2 cellular contexts compared by ENCODE assay signal in the genomic region with DNA sequence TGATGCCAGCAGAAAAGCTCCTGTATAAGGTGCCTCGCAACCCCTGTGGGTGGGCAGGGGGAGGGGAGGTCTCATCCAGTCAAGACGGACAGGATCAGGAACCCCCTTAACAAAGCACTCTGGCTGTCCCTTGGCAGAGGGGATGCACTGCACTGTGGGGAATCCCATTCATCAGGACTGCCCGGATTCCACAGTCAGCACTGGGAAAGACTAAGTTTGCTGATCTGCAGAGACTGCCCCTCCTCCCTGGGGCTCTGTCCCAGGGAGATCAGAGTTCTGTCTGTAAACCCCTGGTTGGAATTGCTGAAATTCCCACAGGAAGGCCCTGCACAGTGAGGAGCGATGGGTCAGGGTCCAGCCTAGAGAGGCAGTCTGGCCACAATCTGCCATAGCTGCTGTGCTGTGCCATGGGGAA.
TF ChIP-seq lines count a peak whose summit lies in the region.

No MANE protein-coding gene starts in this region.

TF ChIP-seq in HepG2, 621 proteins besides CTCF, POLR2A, EP300 and RAD21 (continues in another document):
- TF ChIP-seq TARDBP (CRISPR knock-in tag; IDR thresholded peaks at IDR 0.05) (no peak), ZZZ3 (CRISPR knock-in tag; IDR thresholded peaks at IDR 0.05; ENCODE audit: borderline replicate concordance) (no peak), MXD4 (CRISPR knock-in tag; IDR thresholded peaks at IDR 0.05) (no peak), ZNF354B (CRISPR knock-in tag; IDR thresholded peaks at IDR 0.05) (no peak), SP140L (CRISPR knock-in tag; IDR thresholded peaks at IDR 0.05; ENCODE audit: borderline replicate concordance) (no peak), NFKB2 (CRISPR knock-in tag; IDR thresholded peaks at IDR 0.05; ENCODE audit: borderline replicate concordance) (no peak), FOXO1 (CRISPR knock-in tag; IDR thresholded peaks at IDR 0.05) (no peak), HNF4G (IDR thresholded peaks at IDR 0.05; ENCODE audit: borderline replicate concordance, low read depth, low read length) (peak; percentile 64; the same call in 1 of the 2 replicates), HNF4G (CRISPR knock-in tag; IDR thresholded peaks at IDR 0.05; ENCODE audit: borderline replicate concordance, low read depth) (no peak), RARG (CRISPR knock-in tag; IDR thresholded peaks at IDR 0.05; ENCODE audit: low read depth) (no peak), ZNF382 (CRISPR knock-in tag; IDR thresholded peaks at IDR 0.05; ENCODE audit: borderline replicate concordance) (no peak), HDAC2 (CRISPR knock-in tag; IDR thresholded peaks at IDR 0.05) (peak; percentile 47; the same call in 1 of the 2 replicates), ZNF430 (CRISPR knock-in tag; IDR thresholded peaks at IDR 0.05) (0 out of 2 replicates have a peak, but pooled peaks have one; percentile 36), POGZ (CRISPR knock-in tag; IDR thresholded peaks at IDR 0.05) (peak; percentile 63), HOXD1 (CRISPR knock-in tag; IDR thresholded peaks at IDR 0.05) (no peak), ZFY (CRISPR knock-in tag; IDR thresholded peaks at IDR 0.05) (peak; percentile 38; the same call in 1 of the 2 replicates), ZNF33B (CRISPR knock-in tag; IDR thresholded peaks at IDR 0.05) (no peak), ZNF138 (CRISPR knock-in tag; IDR thresholded peaks at IDR 0.05; ENCODE audit: low read depth) (no peak), ZNF841 (CRISPR knock-in tag; IDR thresholded peaks at IDR 0.05; ENCODE audit: borderline replicate concordance) (no peak), ZNF331 (CRISPR knock-in tag; IDR thresholded peaks at IDR 0.05) (0 out of 2 replicates have a peak, but pooled peaks have one; percentile 38), ZNF12 (CRISPR knock-in tag; IDR thresholded peaks at IDR 0.05) (no peak), ZNF547 (CRISPR knock-in tag; IDR thresholded peaks at IDR 0.05) (no peak), ZNF792 (CRISPR knock-in tag; IDR thresholded peaks at IDR 0.05) (no peak), ZSCAN21 (CRISPR knock-in tag; IDR thresholded peaks at IDR 0.05; ENCODE audit: borderline replicate concordance) (peak; percentile 53; the same call in 1 of the 2 replicates), DNMT3B (CRISPR knock-in tag; conservative IDR thresholded peaks at IDR 0.05) (no peak), MAFG (CRISPR knock-in tag; IDR thresholded peaks at IDR 0.05) (no peak), RFX3 (CRISPR knock-in tag; IDR thresholded peaks at IDR 0.05) (no peak), ATAD3A (CRISPR knock-in tag; IDR thresholded peaks at IDR 0.05) (no peak), ZFP36L1 (CRISPR knock-in tag; IDR thresholded peaks at IDR 0.05) (no peak)
- TF ChIP-seq, protein P1, sequence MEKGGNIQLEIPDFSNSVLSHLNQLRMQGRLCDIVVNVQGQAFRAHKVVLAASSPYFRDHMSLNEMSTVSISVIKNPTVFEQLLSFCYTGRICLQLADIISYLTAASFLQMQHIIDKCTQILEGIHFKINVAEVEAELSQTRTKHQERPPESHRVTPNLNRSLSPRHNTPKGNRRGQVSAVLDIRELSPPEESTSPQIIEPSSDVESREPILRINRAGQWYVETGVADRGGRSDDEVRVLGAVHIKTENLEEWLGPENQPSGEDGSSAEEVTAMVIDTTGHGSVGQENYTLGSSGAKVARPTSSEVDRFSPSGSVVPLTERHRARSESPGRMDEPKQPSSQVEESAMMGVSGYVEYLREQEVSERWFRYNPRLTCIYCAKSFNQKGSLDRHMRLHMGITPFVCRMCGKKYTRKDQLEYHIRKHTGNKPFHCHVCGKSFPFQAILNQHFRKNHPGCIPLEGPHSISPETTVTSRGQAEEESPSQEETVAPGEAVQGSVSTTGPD (CRISPR knock-in tag; IDR thresholded peaks at IDR 0.05): no peak
- TF ChIP-seq, protein P2, sequence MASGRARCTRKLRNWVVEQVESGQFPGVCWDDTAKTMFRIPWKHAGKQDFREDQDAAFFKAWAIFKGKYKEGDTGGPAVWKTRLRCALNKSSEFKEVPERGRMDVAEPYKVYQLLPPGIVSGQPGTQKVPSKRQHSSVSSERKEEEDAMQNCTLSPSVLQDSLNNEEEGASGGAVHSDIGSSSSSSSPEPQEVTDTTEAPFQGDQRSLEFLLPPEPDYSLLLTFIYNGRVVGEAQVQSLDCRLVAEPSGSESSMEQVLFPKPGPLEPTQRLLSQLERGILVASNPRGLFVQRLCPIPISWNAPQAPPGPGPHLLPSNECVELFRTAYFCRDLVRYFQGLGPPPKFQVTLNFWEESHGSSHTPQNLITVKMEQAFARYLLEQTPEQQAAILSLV (CRISPR knock-in tag; IDR thresholded peaks at IDR 0.05; ENCODE audit: borderline replicate concordance): no peak
- TF ChIP-seq, protein P3, sequence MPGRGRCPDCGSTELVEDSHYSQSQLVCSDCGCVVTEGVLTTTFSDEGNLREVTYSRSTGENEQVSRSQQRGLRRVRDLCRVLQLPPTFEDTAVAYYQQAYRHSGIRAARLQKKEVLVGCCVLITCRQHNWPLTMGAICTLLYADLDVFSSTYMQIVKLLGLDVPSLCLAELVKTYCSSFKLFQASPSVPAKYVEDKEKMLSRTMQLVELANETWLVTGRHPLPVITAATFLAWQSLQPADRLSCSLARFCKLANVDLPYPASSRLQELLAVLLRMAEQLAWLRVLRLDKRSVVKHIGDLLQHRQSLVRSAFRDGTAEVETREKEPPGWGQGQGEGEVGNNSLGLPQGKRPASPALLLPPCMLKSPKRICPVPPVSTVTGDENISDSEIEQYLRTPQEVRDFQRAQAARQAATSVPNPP (CRISPR knock-in tag; IDR thresholded peaks at IDR 0.05): no peak
- TF ChIP-seq, protein P4, sequence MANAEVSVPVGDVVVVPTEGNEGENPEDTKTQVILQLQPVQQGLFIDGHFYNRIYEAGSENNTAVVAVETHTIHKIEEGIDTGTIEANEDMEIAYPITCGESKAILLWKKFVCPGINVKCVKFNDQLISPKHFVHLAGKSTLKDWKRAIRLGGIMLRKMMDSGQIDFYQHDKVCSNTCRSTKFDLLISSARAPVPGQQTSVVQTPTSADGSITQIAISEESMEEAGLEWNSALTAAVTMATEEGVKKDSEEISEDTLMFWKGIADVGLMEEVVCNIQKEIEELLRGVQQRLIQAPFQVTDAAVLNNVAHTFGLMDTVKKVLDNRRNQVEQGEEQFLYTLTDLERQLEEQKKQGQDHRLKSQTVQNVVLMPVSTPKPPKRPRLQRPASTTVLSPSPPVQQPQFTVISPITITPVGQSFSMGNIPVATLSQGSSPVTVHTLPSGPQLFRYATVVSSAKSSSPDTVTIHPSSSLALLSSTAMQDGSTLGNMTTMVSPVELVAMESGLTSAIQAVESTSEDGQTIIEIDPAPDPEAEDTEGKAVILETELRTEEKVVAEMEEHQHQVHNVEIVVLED (CRISPR knock-in tag; IDR thresholded peaks at IDR 0.05; ENCODE audit: borderline replicate concordance): no peak
- TF ChIP-seq, protein P5, sequence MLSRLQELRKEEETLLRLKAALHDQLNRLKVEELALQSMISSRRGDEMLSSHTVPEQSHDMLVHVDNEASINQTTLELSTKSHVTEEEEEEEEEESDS (CRISPR knock-in tag; IDR thresholded peaks at IDR 0.05; ENCODE audit: borderline replicate concordance): no peak

TF ChIP-seq in GM12878, 131 proteins besides CTCF, POLR2A, EP300 and RAD21:
- TF ChIP-seq IKZF2 (IDR thresholded peaks at IDR 0.05): peak in 1 of 2 experiments; percentile 10; a peak in 1 of 4 replicates
- TF ChIP-seq IKZF1 (conservative IDR thresholded peaks at IDR 0.05): peak; percentile 57; the same call in 1 of the 2 replicates
- TF ChIP-seq TAF1 (IDR thresholded peaks at IDR 0.05; ENCODE audit: borderline replicate concordance, low read depth, low read length): no peak
- no peak for TF ChIP-seq SMAD1 (IDR thresholded peaks at IDR 0.05; ENCODE audit: low read depth, partially characterized antibody)
- no peak for TF ChIP-seq POU2F2 (IDR thresholded peaks at IDR 0.05; ENCODE audit: borderline replicate concordance, low read depth, low read length)
TF ChIP-seq in GM12878: peak in this region for 2.
